ENCODE assay signal across 8 cellular contexts in genomic region chr3:141360888-141361598, GRCh38. TPM values are rescaled to one million over a fixed set of nuclear protein-coding genes. Genes with fewer than 3 reads are reported as not detected.
DNase-seq lines count a peak whose midpoint lies in the region; ATAC-seq, FAIRE-seq and TF ChIP-seq lines count a peak whose summit lies in the region.

No MANE protein-coding gene starts in this region.

- H3K9ac ChIP-seq in colonic mucosa (ENCODE audit: low read depth in 2 of 2, low read length in 2 of 2) (peak overlapping the region in 1 of 2 donors; percentile 4), liver (ENCODE audit: low read depth in 1 of 2, low read length in 2 of 2) (peak overlapping the region in 1 of 2 donors; percentile 71)

- no peaks in the 10 kb centered on the region for H3K36me3 ChIP-seq in colonic mucosa
- no peaks in the 10 kb centered on the region for H3K36me3 ChIP-seq in liver (ENCODE audit: control insufficient read depth in 4 of 4, insufficient read depth in 3 of 4, low read depth in 1 of 4, low read length in 3 of 4)
- no peaks in the 10 kb centered on the region for H3K36me3 ChIP-seq in thyroid gland

- intact Hi-C loops in colonic mucosa (cut with DNase I): no loop called here
- intact Hi-C loops in thyroid gland (cut with DNase I): no loop called here

- TF ChIP-seq POLR2A in thyroid gland (IDR thresholded peaks at IDR 0.05): no peak

- DNase-seq in COLO829 (ENCODE audit: low spot score): peak; percentile 91
- peak; percentile 84 for DNase-seq in HT-29 (ENCODE audit: low spot score)
- DNase-seq in RCC 7860 (ENCODE audit: low spot score): peak; percentile 57
- DNase-seq in colonic mucosa: peak; percentile 42
- peak in 1 of 2 donors; percentile 11 for DNase-seq in thyroid gland
- no peak for DNase-seq in NCI-H1105 treated with DMSO at 0.1 percent for 48 hours (lab: John Stamatoyannopoulos, UW)

- no peaks in the 10 kb centered on the region for H3K27me3 ChIP-seq in colonic mucosa
- H3K27me3 ChIP-seq in liver (ENCODE audit: control insufficient read depth in 4 of 4, insufficient read depth in 4 of 4, low read length in 3 of 4): no peaks in the 10 kb centered on the region
- no peaks in the 10 kb centered on the region for H3K27me3 ChIP-seq in thyroid gland

- TF ChIP-seq RAD21 in liver (IDR thresholded peaks at IDR 0.05): peak; percentile 98 to 100

- no peak for FAIRE-seq in RCC 7860 (lab: Jason Lieb, UNC)

- peak; percentile 57 for ATAC-seq in GM18907 (IDR thresholded peaks at IDR 0.05; ENCODE audit: unreplicated experiment)

- peaks cover 6% of the 10 kb centered on the region for H3K4me1 ChIP-seq in colonic mucosa
- H3K4me1 ChIP-seq in liver (ENCODE audit: control insufficient read depth in 4 of 4, insufficient read depth in 4 of 4, low read length in 3 of 4): peaks cover 0 to 3% (median 0%) of the 10 kb centered on the region in 4 donors
- H3K4me1 ChIP-seq in thyroid gland: peaks cover 10 to 14% of the 10 kb centered on the region in 2 donors

- TF ChIP-seq CTCF in colonic mucosa (IDR thresholded peaks at IDR 0.05): peak; percentile 67
- peak; percentile 92 for TF ChIP-seq CTCF in liver (IDR thresholded peaks at IDR 0.05; ENCODE audit: low read depth, low read length, missing input control)
- peak; percentile 58 to 98 (median 86) for TF ChIP-seq CTCF in thyroid gland (IDR thresholded peaks at IDR 0.05)

- 15% methylated on average over 6 of the region's 6 CpGs for WGBS in liver
- WGBS in thyroid gland, 2 donors: 14 to 18% methylated on average over 6 of the region's 6 CpGs

- H3K9me3 ChIP-seq in colonic mucosa: no peaks in the 10 kb centered on the region
- H3K9me3 ChIP-seq in liver (ENCODE audit: control insufficient read depth in 4 of 4, low read length in 3 of 4): no peaks in the 10 kb centered on the region
- H3K9me3 ChIP-seq in thyroid gland: no peaks in the 10 kb centered on the region

- no peak overlapping the region for H3K4me3 ChIP-seq in colonic mucosa
- peak overlapping the region in 1 of 3 donors; percentile 27 for H3K4me3 ChIP-seq in liver (ENCODE audit: low read depth in 1 of 3, low read length in 3 of 3)
- H3K4me3 ChIP-seq in thyroid gland (replicated peaks in 1 of 3): no peak overlapping the region

- H3K27ac ChIP-seq in colonic mucosa (peak overlapping the region; percentile 10), liver (ENCODE audit: low read depth in 1 of 2, low read length in 2 of 2) (no peak overlapping the region), thyroid gland (peak overlapping the region; percentile 27 to 38 (median 36))

TF ChIP-seq in liver, 16 proteins besides CTCF, POLR2A, EP300 and RAD21:
- TF ChIP-seq YY1 (IDR thresholded peaks at IDR 0.05) (no peak), FOXA2 (IDR thresholded peaks at IDR 0.05) (peak; percentile 39), HNF4G (IDR thresholded peaks at IDR 0.05) (no peak), HNF4A (conservative IDR thresholded peaks at IDR 0.05) (peak in 1 of 2 donors; percentile 11), ZBTB33 (IDR thresholded peaks at IDR 0.05) (no peak), RXRA (IDR thresholded peaks at IDR 0.05) (peak; percentile 12 to 28)

RNA-seq across cellular contexts. Expression of gene ZBTB38, which starts 7.3 kb away (rescaled TPM):
- 22.9 and 23.1 TPM in 2 replicates for total RNA-seq in HT-29 (2014; rRNA removed; shearing (Covaris generic))
- total RNA-seq in colonic mucosa (100 to 1,000 TPM in 1 of 2 donors, 10 to 100 TPM in 1; 95.5 to 112 TPM), liver (10 to 100 TPM; 19.8 to 57.3 TPM), thyroid gland (100 to 1,000 TPM; 143 to 185 (median 165) TPM)
- 10 to 100 TPM in 1 of 2 donors, 1 to 10 TPM in 1; 9.5 to 19.2 TPM for polyA plus RNA-seq in liver

Comparison
In these comparisons a context has a peak if more than half of its experiments do, and no peak if none do; other contexts are left out.
1. H3K27ac ChIP-seq: peak in colonic mucosa (single experiment) and thyroid gland (3 of 3); none in liver (0 of 2).
2. Peak in every context shown above with its lines, with median percentiles within 50 percentile points of each other: CTCF ChIP-seq.